In the genomic region with DNA sequence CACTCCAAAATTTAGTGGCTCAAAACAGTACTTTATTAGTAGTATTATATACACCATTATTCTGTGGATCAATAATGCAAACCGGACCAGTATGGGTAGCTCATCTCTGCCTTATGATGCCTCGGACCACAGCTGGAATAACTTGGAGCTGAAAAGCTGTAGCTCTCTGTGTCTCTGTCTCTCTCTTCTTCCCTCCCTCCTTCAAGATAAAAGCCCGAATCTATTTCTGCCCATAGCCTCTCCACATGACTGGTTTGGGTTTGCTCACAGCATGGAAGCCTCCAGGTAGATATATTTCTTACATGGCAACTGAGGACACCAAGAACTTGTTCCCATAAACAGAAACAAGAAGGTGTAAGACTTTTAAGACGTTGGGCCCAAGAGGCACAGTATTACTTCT, we compare ENCODE assay signal across 27 cellular contexts.
"Had no signal": no experiment of that assay in that cellular context is flagged by ENCODE, and none has a peak within 500 bp of the region (broad histone marks: within the 10 kb centered on the region; RNA-seq: fewer than 3 reads in every experiment).

No MANE protein-coding gene starts in this region.

- H3K4me3 ChIP-seq: adrenal gland, ascending aorta, coronary artery, dorsolateral prefrontal cortex, gastrocnemius medialis, pancreas, prostate gland, skin epidermis, stomach, tibial nerve had no signal

- ATAC-seq: activated CD8-positive, alpha-beta T cell treated with anti-CD3 and anti-CD28 coated beads for 36 hours; gastrocnemius medialis; left colon; naive thymus-derived CD4-positive, alpha-beta T cell; pancreas; sciatic nerve; stimulated activated memory B cell treated with anti-CD40 and anti-IgM and Interleukin-4, amounts not matched to agents 10 μg/mL and 1 μg/mL and 100 μg/mL, for 72 hours; T-helper 17 cell had no signal

- H3K4me1 ChIP-seq: adrenal gland, ascending aorta, gastrocnemius medialis, pancreas, prostate gland, stomach, tibial nerve had no signal

- DNase-seq: activated CD4-positive, alpha-beta T cell treated with anti-CD3 and anti-CD28 coated beads for 1 hour; activated CD4-positive, alpha-beta T cell treated with anti-CD3 and anti-CD28 coated beads, Interleukin-2, amount 10 ng/mL, durations not matched to agents 7 days and 5 days; activated CD8-positive, alpha-beta T cell treated with anti-CD3 and anti-CD28 coated beads for 36 hours; activated naive CD4-positive, alpha-beta T cell treated with Interleukin-2 at 50 U/mL for 16 hours; activated naive CD8-positive, alpha-beta T cell treated with anti-CD3 and anti-CD28 coated beads for 36 hours; activated T-cell treated with anti-CD3 and anti-CD28 coated beads, Interleukin-2, amount 50 U/mL, for 48 hours; adrenal gland; dorsolateral prefrontal cortex; effector memory CD4-positive, alpha-beta T cell; gastrocnemius medialis; glutamatergic neuron; kidney; left colon; naive thymus-derived CD4-positive, alpha-beta T cell; pancreas; retina; stimulated activated CD4-positive, alpha-beta T cell treated with anti-CD3 and anti-CD28 coated beads, Interleukin-4, amount 100 ng/mL, for 4 hours; stimulated activated CD8-positive, alpha-beta memory T cell treated with anti-CD3 and anti-CD28 coated beads, Interleukin-4, amount 100 ng/mL, for 48 hours; stomach; T-helper 17 cell had no signal

- H3K27ac ChIP-seq: adrenal gland, ascending aorta, coronary artery, dorsolateral prefrontal cortex, gastrocnemius medialis, pancreas, prostate gland, skin epidermis, stomach, tibial nerve had no signal

- H3K9me3 ChIP-seq: adrenal gland, ascending aorta, gastrocnemius medialis, pancreas, prostate gland had no signal

- H3K27me3 ChIP-seq: adrenal gland, ascending aorta, pancreas, stomach, tibial nerve had no signal

- H3K36me3 ChIP-seq: adrenal gland, ascending aorta, gastrocnemius medialis, pancreas, prostate gland, stomach, tibial nerve had no signal
